In the genomic region with DNA sequence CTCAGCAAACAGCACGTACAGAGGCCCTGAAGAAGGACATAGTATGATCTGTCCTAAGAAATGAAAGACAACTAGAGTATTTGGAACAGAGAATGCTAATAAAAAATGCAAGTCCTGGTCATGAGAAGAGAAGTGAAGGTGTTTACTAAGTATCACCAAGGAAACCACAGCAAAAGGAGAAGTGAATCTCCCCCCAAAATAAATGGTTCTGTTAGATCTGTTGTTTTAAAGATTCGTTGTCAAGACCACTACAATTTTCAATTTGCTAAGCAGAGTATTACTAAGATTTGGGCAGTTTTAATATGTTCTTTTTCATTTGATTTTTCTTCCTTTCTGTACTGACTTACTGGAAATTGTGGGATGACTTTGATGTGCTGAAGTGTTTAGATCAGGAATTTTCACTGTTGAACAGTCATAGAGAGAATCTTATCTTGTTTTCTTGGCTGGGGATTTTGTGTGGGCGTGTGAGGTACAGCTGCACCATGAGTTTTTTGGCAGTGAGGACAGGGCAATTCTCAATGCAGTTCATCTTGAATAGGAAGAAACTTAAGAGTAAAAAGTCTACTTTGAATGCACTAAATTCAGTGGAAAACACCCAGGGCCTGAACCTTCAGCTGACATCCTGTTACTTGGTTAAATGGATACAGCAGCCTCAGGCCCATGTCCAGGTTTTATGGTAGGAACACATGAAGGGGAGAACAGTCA, we compare ENCODE assay signal across 9 cellular contexts.
DNase-seq lines count a peak whose midpoint lies in the region; ATAC-seq, FAIRE-seq and TF ChIP-seq lines count a peak whose summit lies in the region.
"Had no signal": no experiment of that assay in that cellular context is flagged by ENCODE, and none has a peak within 500 bp of the region (broad histone marks: within the 10 kb centered on the region; RNA-seq: fewer than 3 reads in every experiment).

No MANE protein-coding gene starts in this region.

- no peak overlapping the region for H3K4me3 ChIP-seq in upper lobe of right lung

- peaks cover 18% of the 10 kb centered on the region for H3K4me1 Mint-ChIP-seq in T-helper 17 cell

- no peak for TF ChIP-seq CTCF in upper lobe of right lung (IDR thresholded peaks at IDR 0.05)

- peak overlapping the region; percentile 33 for H3K27ac ChIP-seq in upper lobe of right lung

- peaks cover 16% of the 10 kb centered on the region for H3K4me1 ChIP-seq in upper lobe of right lung

- no peaks in the 10 kb centered on the region for H3K27me3 Mint-ChIP-seq in T-helper 17 cell
- H3K27me3 Mint-ChIP-seq: dendritic cell treated with granulocyte-macrophage colony-stimulating factor and Interleukin-4, amounts not matched to agents 40 ng/mL and 50 ng/mL, for 4 days had no signal

- DNase-seq in AG20443 (ENCODE audit: low spot score) (peak; percentile 16), T-helper 17 cell (no peak), left cardiac atrium (peak; percentile 39), upper lobe of right lung (no peak), NCI-H1694 treated with DMSO at 0.1 percent for 48 hours (lab: John Stamatoyannopoulos, UW) (no peak), frontal cortex (ENCODE audit: low spot score in 2 of 2) (no peak)

- H3K27ac Mint-ChIP-seq in T-helper 17 cell: no peak overlapping the region
- H3K27ac Mint-ChIP-seq: dendritic cell treated with granulocyte-macrophage colony-stimulating factor and Interleukin-4, amounts not matched to agents 40 ng/mL and 50 ng/mL, for 4 days had no signal

- H3K36me3 ChIP-seq in upper lobe of right lung: no peaks in the 10 kb centered on the region

- H3K4me3 Mint-ChIP-seq in T-helper 17 cell: no peak overlapping the region
- H3K4me3 Mint-ChIP-seq: dendritic cell treated with granulocyte-macrophage colony-stimulating factor and Interleukin-4, amounts not matched to agents 40 ng/mL and 50 ng/mL, for 4 days had no signal

- no peaks in the 10 kb centered on the region for H3K27me3 ChIP-seq in upper lobe of right lung

- intact Hi-C loops in left cardiac atrium (cut with DNase I): loop anchor here in 1 of 2 donors (5.0 kb wide), 1 partner anchor 131 kb away; the partner anchor contains the start of gene STIM2
- intact Hi-C loops in upper lobe of right lung (cut with DNase I): no loop called here

- FAIRE-seq in frontal cortex (lab: Jason Lieb, UNC): no peak

- peaks cover 2% of the 10 kb centered on the region for H3K36me3 Mint-ChIP-seq in T-helper 17 cell (ENCODE audit: low read depth)

- no peaks in the 10 kb centered on the region for H3K9me3 ChIP-seq in T-helper 17 cell (ENCODE audit: control insufficient read depth, low read length, poor library complexity, severe bottlenecking)
- no peaks in the 10 kb centered on the region for H3K9me3 ChIP-seq in upper lobe of right lung

- ATAC-seq in GM18907 (IDR thresholded peaks at IDR 0.05; ENCODE audit: unreplicated experiment): peak; percentile 95
- ATAC-seq in HG03060 (IDR thresholded peaks at IDR 0.05; ENCODE audit: low read depth, unreplicated experiment): peak; percentile 96
- ATAC-seq in T-helper 17 cell: peak; percentile 74
- ATAC-seq in left cardiac atrium: peak; percentile 92 to 98
- peak; percentile 46 for ATAC-seq in upper lobe of right lung

Comparison
In these comparisons a context has a peak if more than half of its experiments do, and no peak if none do; other contexts are left out.
1. DNase-seq: peak in AG20443 (single experiment) and left cardiac atrium (single experiment); none in T-helper 17 cell (0 of 3), upper lobe of right lung (single experiment), NCI-H1694 treated with DMSO at 0.1 percent for 48 hours (single experiment) and frontal cortex (0 of 2).
2. ATAC-seq: peak in every context shown above with its lines; median percentile 96 in HG03060; 95 in GM18907; 95 in left cardiac atrium; 74 in T-helper 17 cell; 46 in upper lobe of right lung.